ENCODE assay signal across 23 cellular contexts in the genomic region with DNA sequence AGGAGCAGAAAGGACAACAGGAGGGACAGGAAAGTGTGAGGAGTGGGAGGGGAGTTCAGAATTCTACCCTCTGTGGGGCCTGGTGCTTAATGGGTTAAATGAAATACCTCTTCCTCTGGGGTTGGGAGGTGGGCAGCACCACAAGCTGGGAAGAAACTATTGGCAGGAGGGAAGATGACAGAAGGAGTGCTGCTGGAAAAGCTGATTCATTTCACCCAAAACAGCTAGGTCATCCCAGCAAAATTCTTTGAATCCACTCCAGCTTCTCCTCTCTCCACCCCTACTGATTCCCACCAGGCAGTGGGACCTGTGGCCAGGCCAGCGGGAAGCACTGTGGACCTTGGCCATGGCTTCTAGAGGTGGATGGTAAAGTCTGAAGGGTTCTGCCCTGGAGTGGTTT. TPM values are rescaled to one million over a fixed set of nuclear protein-coding genes. Genes with fewer than 3 reads are reported as not detected.
"Had no signal": no experiment of that assay in that cellular context is flagged by ENCODE, and none has a peak within 500 bp of the region (broad histone marks: within the 10 kb centered on the region; RNA-seq: fewer than 3 reads in every experiment).

No MANE protein-coding gene starts in this region.

- H3K9me3 Mint-ChIP-seq: activated B cell treated with CpG ODN at 0.5 μM for 24 hours; activated CD4-positive, alpha-beta T cell treated with anti-CD3 and anti-CD28 coated beads, Interleukin-2, amount 10 ng/mL, durations not matched to agents 24 days and 14 days; activated naive CD4-positive, alpha-beta T cell treated with anti-CD3 and anti-CD28 coated beads, Interleukin-2, amount 50 U/mL, for 72 hours; activated T-cell treated with anti-CD3 and anti-CD28 coated beads, Interleukin-2, amount 50 U/mL, for 72 hours; immature natural killer cell; natural killer cell treated with Interleukin-12 subunit alpha and Interleukin-12 subunit beta and Interleukin-15 and Interleukin-18, amount 100 ng/mL, for 72 hours; T-helper 1 cell treated with Interleukin-12 subunit alpha and Interleukin-12 subunit beta and Interleukin-4 antibody, amounts not matched to agents 30 μg/mL and 1 μg/mL, for 36 hours had no signal

- H3K9me3 ChIP-seq: esophagus muscularis mucosa, right atrium auricular region, transverse colon had no signal

- H3K27me3 ChIP-seq: right atrium auricular region had no signal

- DNase-seq: activated B cell treated with CpG ODN at 0.5 μM for 24 hours; activated CD4-positive, alpha-beta T cell treated with anti-CD3 and anti-CD28 coated beads, Interleukin-2, amount 10 ng/mL, durations not matched to agents 24 days and 14 days; activated CD8-positive, alpha-beta memory T cell treated with anti-CD3 and anti-CD28 coated beads, Interleukin-2, amount 50 U/mL, for 48 hours; activated gamma-delta T cell; activated T-cell treated with anti-CD3 and anti-CD28 coated beads, Interleukin-2, amount 50 U/mL, for 72 hours; amniotic stem cell; caudate nucleus; foreskin fibroblast; immature natural killer cell; mesendoderm; nucleus accumbens; stimulated activated CD4-positive, alpha-beta T cell treated with anti-CD3 and anti-CD28 coated beads, Interleukin-15, amount 100 ng/mL, for 24 hours; stimulated activated CD4-positive, alpha-beta T cell treated with anti-CD3 and anti-CD28 coated beads, Interleukin-4, amount 100 ng/mL, for 1 hour; stimulated activated naive CD4-positive, alpha-beta T cell; transverse colon had no signal

- H3K36me3 ChIP-seq: esophagus muscularis mucosa, right atrium auricular region, transverse colon had no signal

- H3K4me3 Mint-ChIP-seq: activated B cell treated with CpG ODN at 0.5 μM for 24 hours; activated CD4-positive, alpha-beta T cell treated with anti-CD3 and anti-CD28 coated beads, Interleukin-2, amount 10 ng/mL, durations not matched to agents 24 days and 14 days; activated T-cell treated with anti-CD3 and anti-CD28 coated beads, Interleukin-2, amount 50 U/mL, for 72 hours; natural killer cell treated with Interleukin-12 subunit alpha and Interleukin-12 subunit beta and Interleukin-15 and Interleukin-18, amount 100 ng/mL, for 72 hours; T-helper 1 cell treated with Interleukin-12 subunit alpha and Interleukin-12 subunit beta and Interleukin-4 antibody, amounts not matched to agents 30 μg/mL and 1 μg/mL, for 36 hours had no signal

- H3K27ac ChIP-seq: esophagus muscularis mucosa, right atrium auricular region, skin epidermis, transverse colon had no signal

- H3K27ac Mint-ChIP-seq: activated B cell treated with CpG ODN at 0.5 μM for 24 hours; activated CD4-positive, alpha-beta T cell treated with anti-CD3 and anti-CD28 coated beads, Interleukin-2, amount 10 ng/mL, durations not matched to agents 24 days and 14 days; activated naive CD4-positive, alpha-beta T cell treated with anti-CD3 and anti-CD28 coated beads, Interleukin-2, amount 50 U/mL, for 72 hours; activated T-cell treated with anti-CD3 and anti-CD28 coated beads, Interleukin-2, amount 50 U/mL, for 72 hours; immature natural killer cell; natural killer cell treated with Interleukin-12 subunit alpha and Interleukin-12 subunit beta and Interleukin-15 and Interleukin-18, amount 100 ng/mL, for 72 hours; progenitor cell of endocrine pancreas; T-helper 1 cell treated with Interleukin-12 subunit alpha and Interleukin-12 subunit beta and Interleukin-4 antibody, amounts not matched to agents 30 μg/mL and 1 μg/mL, for 36 hours had no signal

- FAIRE-seq: colon had no signal

- ATAC-seq: activated naive CD4-positive, alpha-beta T cell treated with anti-CD3 and anti-CD28 coated beads, Interleukin-2, amount 50 U/mL, for 72 hours; activated T-cell treated with anti-CD3 and anti-CD28 coated beads, Interleukin-2, amount 50 U/mL, for 72 hours; natural killer cell treated with Interleukin-12 subunit alpha and Interleukin-12 subunit beta and Interleukin-15 and Interleukin-18, amount 100 ng/mL, for 72 hours had no signal

- H3K36me3 Mint-ChIP-seq: activated naive CD4-positive, alpha-beta T cell treated with anti-CD3 and anti-CD28 coated beads, Interleukin-2, amount 50 U/mL, for 72 hours; natural killer cell treated with Interleukin-12 subunit alpha and Interleukin-12 subunit beta and Interleukin-15 and Interleukin-18, amount 100 ng/mL, for 72 hours had no signal

- H3K4me3 ChIP-seq: esophagus muscularis mucosa, right atrium auricular region, skin epidermis, transverse colon had no signal

RNA-seq across cellular contexts. Expression of gene BCAN, which starts 12.8 kb away (rescaled TPM):
- total RNA-seq: activated CD4-positive, alpha-beta T cell treated with anti-CD3 and anti-CD28 coated beads, Interleukin-2, amount 10 ng/mL, durations not matched to agents 24 days and 14 days; activated naive CD4-positive, alpha-beta T cell treated with anti-CD3 and anti-CD28 coated beads, Interleukin-2, amount 50 U/mL, for 72 hours; progenitor cell of endocrine pancreas; right atrium auricular region had no signal

RNA-seq across cellular contexts. Expression of gene NES, which starts 22.5 kb away (rescaled TPM):
- total RNA-seq: activated B cell treated with CpG ODN at 0.5 μM for 24 hours; activated naive CD4-positive, alpha-beta T cell treated with anti-CD3 and anti-CD28 coated beads, Interleukin-2, amount 50 U/mL, for 72 hours; natural killer cell treated with Interleukin-12 subunit alpha and Interleukin-12 subunit beta and Interleukin-15 and Interleukin-18, amount 100 ng/mL, for 72 hours had no signal
- polyA plus RNA-seq: immature natural killer cell had no signal

RNA-seq across cellular contexts. Expression of gene HAPLN2, which starts 35.5 kb away (rescaled TPM):
- total RNA-seq: activated B cell treated with CpG ODN at 0.5 μM for 24 hours; activated CD4-positive, alpha-beta T cell treated with anti-CD3 and anti-CD28 coated beads, Interleukin-2, amount 10 ng/mL, durations not matched to agents 24 days and 14 days; natural killer cell treated with Interleukin-12 subunit alpha and Interleukin-12 subunit beta and Interleukin-15 and Interleukin-18, amount 100 ng/mL, for 72 hours had no signal
- polyA plus RNA-seq: immature natural killer cell had no signal

RNA-seq across cellular contexts. Expression of gene CRABP2, which starts 50.7 kb away (rescaled TPM):
- polyA plus RNA-seq: immature natural killer cell had no signal
